21 cellular contexts compared by ENCODE assay signal in the genomic region with DNA sequence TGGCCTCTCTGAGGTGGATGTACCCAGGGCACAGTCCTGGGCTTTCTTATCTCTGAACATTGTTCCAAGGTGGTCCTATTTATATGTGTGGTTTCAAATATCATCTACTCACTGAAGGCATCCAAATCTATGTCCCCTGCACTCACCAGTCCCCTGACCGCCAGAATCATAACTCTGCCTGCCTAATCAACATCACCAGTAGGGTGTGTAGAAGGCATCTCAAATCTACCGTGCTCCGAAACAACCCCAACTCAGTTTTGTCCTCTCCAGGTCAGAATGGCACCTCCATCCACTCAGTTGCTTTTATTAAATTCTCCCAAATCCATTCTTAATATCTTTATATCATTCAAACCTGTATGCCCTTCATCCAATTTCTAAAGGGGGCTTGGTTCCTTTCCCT.
"Had no signal": no experiment of that assay in that cellular context is flagged by ENCODE, and none has a peak within 500 bp of the region (broad histone marks: within the 10 kb centered on the region; RNA-seq: fewer than 3 reads in every experiment).

No MANE protein-coding gene starts in this region.

- H3K4me1 Mint-ChIP-seq: naive B cell; nephron; stimulated activated memory B cell treated with anti-CD40 and anti-IgM and Interleukin-4, amounts not matched to agents 10 μg/mL and 1 μg/mL and 100 μg/mL, for 72 hours had no signal

- H3K4me3 Mint-ChIP-seq: naive B cell; nephron; stimulated activated memory B cell treated with anti-CD40 and anti-IgM and Interleukin-4, amounts not matched to agents 10 μg/mL and 1 μg/mL and 100 μg/mL, for 72 hours; stimulated activated naive CD8-positive, alpha-beta T cell treated with anti-CD3 and anti-CD28 coated beads, Interleukin-15, Interleukin-2, amounts not matched to agents 100 ng/mL and 50 ng/mL, for 24 hours had no signal

- H3K27ac ChIP-seq: heart left ventricle, parathyroid adenoma, prostate gland, right lobe of liver, tibial artery, upper lobe of right lung, vagina had no signal

- H3K36me3 ChIP-seq: heart left ventricle, prostate gland, right lobe of liver, tibial artery, upper lobe of right lung, vagina had no signal

- H3K79me2 ChIP-seq: parathyroid adenoma had no signal

- ATAC-seq: heart left ventricle; left colon; left ventricle myocardium superior; right lobe of liver; stimulated activated memory B cell treated with anti-CD40 and anti-IgM and Interleukin-4, amounts not matched to agents 10 μg/mL and 1 μg/mL and 100 μg/mL, for 72 hours; upper lobe of right lung had no signal

- H3K36me3 Mint-ChIP-seq: naive B cell; stimulated activated memory B cell treated with anti-CD40 and anti-IgM and Interleukin-4, amounts not matched to agents 10 μg/mL and 1 μg/mL and 100 μg/mL, for 72 hours had no signal

- H3K27me3 ChIP-seq: heart left ventricle, right lobe of liver, upper lobe of right lung, vagina had no signal

- DNase-seq: effector CD4-positive, alpha-beta T cell; heart left ventricle; hippocampal formation; left colon; left ventricle myocardium superior; mesenchymal stem cell; naive B cell; occipital lobe; right lobe of liver; stimulated activated CD4-positive, alpha-beta T cell treated with anti-CD3 and anti-CD28 coated beads, Interleukin-15, amount 100 ng/mL, for 24 hours; stimulated activated CD4-positive, alpha-beta T cell treated with anti-CD3 and anti-CD28 coated beads, Interleukin-1b, Interleukin-23, amount 100 ng/mL, for 48 hours; stimulated activated CD4-positive, alpha-beta T cell treated with anti-CD3 and anti-CD28 coated beads, Interleukin-4, amount 100 ng/mL, for 24 hours; tibial artery; upper lobe of right lung had no signal

- H3K9me3 Mint-ChIP-seq: nephron; stimulated activated memory B cell treated with anti-CD40 and anti-IgM and Interleukin-4, amounts not matched to agents 10 μg/mL and 1 μg/mL and 100 μg/mL, for 72 hours had no signal

- H3K4me1 ChIP-seq: heart left ventricle, parathyroid adenoma, prostate gland, tibial artery, upper lobe of right lung, vagina had no signal

- H2AFZ ChIP-seq: parathyroid adenoma had no signal

- H3K9ac ChIP-seq: parathyroid adenoma had no signal

- H3K4me3 ChIP-seq: heart left ventricle, lung, prostate gland, right lobe of liver, tibial artery, upper lobe of right lung, vagina had no signal

- H3K27ac Mint-ChIP-seq: naive B cell; nephron; stimulated activated memory B cell treated with anti-CD40 and anti-IgM and Interleukin-4, amounts not matched to agents 10 μg/mL and 1 μg/mL and 100 μg/mL, for 72 hours; stimulated activated naive CD8-positive, alpha-beta T cell treated with anti-CD3 and anti-CD28 coated beads, Interleukin-15, Interleukin-2, amounts not matched to agents 100 ng/mL and 50 ng/mL, for 24 hours had no signal

- H3K9me3 ChIP-seq: heart left ventricle, prostate gland, right lobe of liver, tibial artery, upper lobe of right lung, vagina had no signal
